In the genomic region with DNA sequence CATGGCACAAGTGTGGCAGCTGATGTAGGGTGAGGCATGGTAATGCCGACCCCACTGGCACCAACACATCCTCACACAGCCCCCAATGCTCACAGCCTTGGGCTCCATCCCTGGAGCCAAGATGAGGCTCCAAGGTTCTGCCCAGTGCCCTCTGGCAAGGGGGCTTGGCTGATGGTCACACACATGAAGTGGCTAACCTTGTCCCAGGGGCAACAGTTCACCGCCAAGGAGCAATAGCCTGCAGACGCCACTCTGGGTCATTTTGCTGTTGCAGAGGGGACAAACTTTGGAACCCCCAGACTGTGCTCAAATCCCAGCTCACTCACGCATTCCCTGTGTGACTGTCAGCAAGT, we compare ENCODE assay signal across 18 cellular contexts. TPM values are rescaled to one million over a fixed set of nuclear protein-coding genes. Genes with fewer than 3 reads are reported as not detected.
DNase-seq lines count a peak whose midpoint lies in the region; ATAC-seq and TF ChIP-seq lines count a peak whose summit lies in the region.
"Had no signal": no experiment of that assay in that cellular context is flagged by ENCODE, and none has a peak within 500 bp of the region (broad histone marks: within the 10 kb centered on the region; RNA-seq: fewer than 3 reads in every experiment).

No MANE protein-coding gene starts in this region.

- no peak for TF ChIP-seq CTCF in coronary artery (IDR thresholded peaks at IDR 0.05)

- H3K27ac ChIP-seq in coronary artery, result no peak overlapping the region
- H3K27ac ChIP-seq: 22Rv1, RWPE1 had no signal

- H3K4me3 Mint-ChIP-seq in activated CD4-positive, alpha-beta memory T cell treated with anti-CD3 and anti-CD28 coated beads, Interleukin-2, amount 10 ng/mL, durations not matched to agents 7 days and 5 days, result no peak overlapping the region
- no peak overlapping the region for H3K4me3 Mint-ChIP-seq in activated CD4-positive, alpha-beta memory T cell treated with anti-CD3 and anti-CD28 coated beads for 36 hours
- H3K4me3 Mint-ChIP-seq in memory B cell, result no peak overlapping the region
- H3K4me3 Mint-ChIP-seq: CD4-positive, alpha-beta memory T cell; H9 had no signal

- H3K36me3 Mint-ChIP-seq in activated CD4-positive, alpha-beta memory T cell treated with anti-CD3 and anti-CD28 coated beads, Interleukin-2, amount 10 ng/mL, durations not matched to agents 7 days and 5 days (ENCODE audit: low read depth), result no peaks in the 10 kb centered on the region
- peaks cover 2% of the 10 kb centered on the region for H3K36me3 Mint-ChIP-seq in activated CD4-positive, alpha-beta memory T cell treated with anti-CD3 and anti-CD28 coated beads for 36 hours
- peaks cover 53% of the 10 kb centered on the region for H3K36me3 Mint-ChIP-seq in memory B cell

- peaks cover 16% of the 10 kb centered on the region for H3K9me3 Mint-ChIP-seq in activated CD4-positive, alpha-beta memory T cell treated with anti-CD3 and anti-CD28 coated beads, Interleukin-2, amount 10 ng/mL, durations not matched to agents 7 days and 5 days
- peaks cover 13% of the 10 kb centered on the region for H3K9me3 Mint-ChIP-seq in activated CD4-positive, alpha-beta memory T cell treated with anti-CD3 and anti-CD28 coated beads for 36 hours
- H3K9me3 Mint-ChIP-seq in memory B cell, result peaks cover 5% of the 10 kb centered on the region

- CTCF ChIA-PET in activated CD4-positive, alpha-beta memory T cell treated with anti-CD3 and anti-CD28 coated beads, Interleukin-2, amount 10 ng/mL, durations not matched to agents 7 days and 5 days (lab: Charles Lee), result interaction anchor here (0.9 kb wide), 1 partner anchor 24 kb away, joined by 3 read pairs; no protein-coding TSS in a partner anchor
- CTCF ChIA-PET in activated CD4-positive, alpha-beta memory T cell treated with anti-CD3 and anti-CD28 coated beads for 36 hours (lab: Charles Lee), result no interaction called here

- POLR2A ChIA-PET in activated CD4-positive, alpha-beta memory T cell treated with anti-CD3 and anti-CD28 coated beads, Interleukin-2, amount 10 ng/mL, durations not matched to agents 7 days and 5 days (lab: Charles Lee), result no interaction called here
- POLR2A ChIA-PET in activated CD4-positive, alpha-beta memory T cell treated with anti-CD3 and anti-CD28 coated beads for 36 hours (lab: Charles Lee), result no interaction called here

- ATAC-seq in memory B cell (ENCODE audit: low read depth), result no peak
- ATAC-seq in HG03565 (IDR thresholded peaks at IDR 0.05; ENCODE audit: unreplicated experiment), result no peak
- ATAC-seq in GM19397 (IDR thresholded peaks at IDR 0.05; ENCODE audit: unreplicated experiment), result no peak
- ATAC-seq: SK-N-SH treated with all-trans-retinoic acid at 6 μM for 48 hours had no signal

- H3K27me3 Mint-ChIP-seq in activated CD4-positive, alpha-beta memory T cell treated with anti-CD3 and anti-CD28 coated beads, Interleukin-2, amount 10 ng/mL, durations not matched to agents 7 days and 5 days, result peaks cover 17% of the 10 kb centered on the region
- H3K27me3 Mint-ChIP-seq in activated CD4-positive, alpha-beta memory T cell treated with anti-CD3 and anti-CD28 coated beads for 36 hours, result no peaks in the 10 kb centered on the region
- no peaks in the 10 kb centered on the region for H3K27me3 Mint-ChIP-seq in memory B cell

- H3K4me3 ChIP-seq in coronary artery, result no peak overlapping the region

- intact Hi-C loops in activated CD4-positive, alpha-beta memory T cell treated with anti-CD3 and anti-CD28 coated beads for 36 hours (cut with micrococcal nuclease), result no loop called here

- peak; percentile 9 for DNase-seq in activated CD4-positive, alpha-beta memory T cell treated with anti-CD3 and anti-CD28 coated beads, Interleukin-2, amount 10 ng/mL, durations not matched to agents 7 days and 5 days
- no peak for DNase-seq in activated CD4-positive, alpha-beta memory T cell treated with anti-CD3 and anti-CD28 coated beads for 36 hours
- DNase-seq in coronary artery (ENCODE audit: low spot score) (peak; percentile 53), memory B cell (ENCODE audit: low spot score in 2 of 2) (no peak), ureter (ENCODE audit: low spot score) (peak; percentile 32), RKO (ENCODE audit: low spot score) (no peak)
- DNase-seq: CD4-positive, alpha-beta memory T cell; NCI-H1105 treated with DMSO at 0.1 percent for 48 hours; NCI-H187; NCI-H2107; NCI-H774; SIG-M5 had no signal

- H3K4me1 Mint-ChIP-seq in activated CD4-positive, alpha-beta memory T cell treated with anti-CD3 and anti-CD28 coated beads, Interleukin-2, amount 10 ng/mL, durations not matched to agents 7 days and 5 days, result no peaks in the 10 kb centered on the region
- H3K4me1 Mint-ChIP-seq in activated CD4-positive, alpha-beta memory T cell treated with anti-CD3 and anti-CD28 coated beads for 36 hours (ENCODE audit: low read depth), result no peaks in the 10 kb centered on the region
- peaks cover 51% of the 10 kb centered on the region for H3K4me1 Mint-ChIP-seq in memory B cell
- H3K4me1 Mint-ChIP-seq: CD4-positive, alpha-beta memory T cell had no signal

- no peak overlapping the region for H3K27ac Mint-ChIP-seq in activated CD4-positive, alpha-beta memory T cell treated with anti-CD3 and anti-CD28 coated beads, Interleukin-2, amount 10 ng/mL, durations not matched to agents 7 days and 5 days
- H3K27ac Mint-ChIP-seq in activated CD4-positive, alpha-beta memory T cell treated with anti-CD3 and anti-CD28 coated beads for 36 hours, result no peak overlapping the region
- peak overlapping the region; percentile 60 for H3K27ac Mint-ChIP-seq in memory B cell
- H3K27ac Mint-ChIP-seq: CD4-positive, alpha-beta memory T cell; H9 had no signal

RNA-seq across cellular contexts. Expression of a gene that starts 26.8 kb away (rescaled TPM):
- total RNA-seq in activated CD4-positive, alpha-beta memory T cell treated with anti-CD3 and anti-CD28 coated beads, Interleukin-2, amount 10 ng/mL, durations not matched to agents 7 days and 5 days, result not detected
- not detected for total RNA-seq in activated CD4-positive, alpha-beta memory T cell treated with anti-CD3 and anti-CD28 coated beads for 36 hours
- 0.83 TPM for total RNA-seq in ureter
- total RNA-seq: CD4-positive, alpha-beta memory T cell had no signal

Comparison
In these comparisons a context has a peak if more than half of its experiments do, and no peak if none do; other contexts are left out.
1. DNase-seq: peak in activated CD4-positive, alpha-beta memory T cell treated with anti-CD3 and anti-CD28 coated beads, Interleukin-2, amount 10 ng/mL, durations not matched to agents 7 days and 5 days (single experiment), coronary artery (single experiment) and ureter (single experiment); none in activated CD4-positive, alpha-beta memory T cell treated with anti-CD3 and anti-CD28 coated beads for 36 hours (single experiment), memory B cell (0 of 2) and RKO (single experiment).